In genomic region chr9:112273826-112274225, GRCh38 we compare ENCODE assay signal across 20 cellular contexts. TPM values are rescaled to one million over a fixed set of nuclear protein-coding genes. Genes with fewer than 3 reads are reported as not detected.
A peak's percentile ranks its signal among the peaks of the same experiment; 100 is the strongest.
DNase-seq lines count a peak whose midpoint lies in the region; ATAC-seq and TF ChIP-seq lines count a peak whose summit lies in the region.
"Had no signal": no experiment of that assay in that cellular context is flagged by ENCODE, and none has a peak within 500 bp of the region (broad histone marks: within the 10 kb centered on the region; RNA-seq: fewer than 3 reads in every experiment).

No MANE protein-coding gene starts in this region.

- no peaks in the 10 kb centered on the region for H3K27me3 Mint-ChIP-seq in CD8-positive, alpha-beta memory T cell
- peaks cover 0 to 3% (median 0%) of the 10 kb centered on the region in 3 donors for H3K27me3 Mint-ChIP-seq in immature natural killer cell (ENCODE audit: low read depth in 3 of 3)
- H3K27me3 Mint-ChIP-seq: activated B cell treated with CpG ODN at 0.5 μM for 24 hours; activated naive CD4-positive, alpha-beta T cell treated with anti-CD3 and anti-CD28 coated beads, Interleukin-2, amount 50 U/mL, for 24 hours; progenitor cell of endocrine pancreas had no signal

- H3K27ac Mint-ChIP-seq in CD8-positive, alpha-beta memory T cell, result peak overlapping the region in 7 of 8 donors; percentile 12 to 86 (median 49)
- peak overlapping the region in 3 of 6 donors; percentile 50 to 65 (median 62) for H3K27ac Mint-ChIP-seq in immature natural killer cell
- H3K27ac Mint-ChIP-seq: activated naive CD4-positive, alpha-beta T cell treated with anti-CD3 and anti-CD28 coated beads, Interleukin-2, amount 50 U/mL, for 24 hours; progenitor cell of endocrine pancreas; T-helper 2 cell treated with Interferon-gamma antibody and Interleukin-4, amounts not matched to agents 5 μg/mL and 100 μg/mL, for 36 hours had no signal

- H3K36me3 ChIP-seq in CD8-positive, alpha-beta memory T cell (ENCODE audit: insufficient read depth, low read length), result no peaks in the 10 kb centered on the region
- peaks cover 22% of the 10 kb centered on the region for H3K36me3 ChIP-seq in mesodermal cell (ENCODE audit: control insufficient read depth, insufficient read depth, low read length)
- H3K36me3 ChIP-seq: tibial artery had no signal

- no peaks in the 10 kb centered on the region for H3K9me3 ChIP-seq in CD8-positive, alpha-beta memory T cell (ENCODE audit: low read length)
- no peaks in the 10 kb centered on the region for H3K9me3 ChIP-seq in mesodermal cell (ENCODE audit: control insufficient read depth, low read length)
- H3K9me3 ChIP-seq: SJSA1, tibial artery had no signal

- 80 to 88% methylated on average over 1 of the region's 3 CpGs for WGBS in mesodermal cell (ENCODE audit: insufficient coverage in 2 of 2), 2 experiments

- no peaks in the 10 kb centered on the region for H3K9me3 Mint-ChIP-seq in CD8-positive, alpha-beta memory T cell
- no peaks in the 10 kb centered on the region for H3K9me3 Mint-ChIP-seq in immature natural killer cell
- H3K9me3 Mint-ChIP-seq: activated B cell treated with CpG ODN at 0.5 μM for 24 hours; activated naive CD4-positive, alpha-beta T cell treated with anti-CD3 and anti-CD28 coated beads, Interleukin-2, amount 50 U/mL, for 24 hours; T-helper 2 cell treated with Interferon-gamma antibody and Interleukin-4, amounts not matched to agents 5 μg/mL and 100 μg/mL, for 36 hours had no signal

- H3K36me3 Mint-ChIP-seq in CD8-positive, alpha-beta memory T cell, result peaks cover 0 to 27% (median 9%) of the 10 kb centered on the region in 3 donors
- H3K36me3 Mint-ChIP-seq in immature natural killer cell, result no peaks in the 10 kb centered on the region

- H3K27me3 ChIP-seq in CD8-positive, alpha-beta memory T cell (ENCODE audit: insufficient read depth, low read length, poor library complexity, severe bottlenecking), result no peaks in the 10 kb centered on the region
- H3K27me3 ChIP-seq: SJSA1, tibial artery had no signal

- H3K4me1 Mint-ChIP-seq in CD8-positive, alpha-beta memory T cell, result peaks cover 60 to 83% (median 80%) of the 10 kb centered on the region in 3 donors
- H3K4me1 Mint-ChIP-seq in immature natural killer cell, result peaks cover 60 to 85% of the 10 kb centered on the region in 2 donors

- H3K4me1 ChIP-seq in CD8-positive, alpha-beta memory T cell (ENCODE audit: insufficient read depth, low read length), result no peaks in the 10 kb centered on the region
- no peaks in the 10 kb centered on the region for H3K4me1 ChIP-seq in mesodermal cell (ENCODE audit: control insufficient read depth, insufficient read depth, low read length, poor library complexity, severe bottlenecking)

- DNase-seq in AG10803 (ENCODE audit: low read depth) (peak; percentile 17), SK-N-DZ (ENCODE audit: low spot score) (peak; percentile 29), EL (no peak), omental fat pad (ENCODE audit: low spot score) (no peak), immature natural killer cell (no peak)
- DNase-seq in CD8-positive, alpha-beta memory T cell, result no peak
- DNase-seq: activated B cell treated with CpG ODN at 0.5 μM for 24 hours; AML-193; COR-L47; head of caudate nucleus; left colon; stimulated activated CD4-positive, alpha-beta T cell treated with anti-CD3 and anti-CD28 coated beads, Interleukin-1b, Interleukin-23, amount 100 ng/mL, for 48 hours; stimulated activated naive CD8-positive, alpha-beta T cell treated with anti-CD3 and anti-CD28 coated beads, Interleukin-15, Interleukin-2, amounts not matched to agents 100 U/mL and 50 U/mL, for 24 hours; tibial artery had no signal

- H3K27ac ChIP-seq in CD8-positive, alpha-beta memory T cell (ENCODE audit: low read depth, low read length), result no peak overlapping the region
- peak overlapping the region; percentile 17 for H3K27ac ChIP-seq in mesodermal cell (ENCODE audit: low read depth, low read length, severe bottlenecking)
- H3K27ac ChIP-seq: SJSA1, tibial artery had no signal

- POLR2A ChIA-PET in CD8-positive, alpha-beta memory T cell (lab: Charles Lee), result no interaction called here

- no peak overlapping the region for H3K4me3 ChIP-seq in AG10803 (ENCODE audit: low read length)
- no peak overlapping the region for H3K4me3 ChIP-seq in CD8-positive, alpha-beta memory T cell (ENCODE audit: low read length)
- no peak overlapping the region for H3K4me3 ChIP-seq in mesodermal cell (ENCODE audit: extremely low read depth, insufficient read depth, low read length, poor library complexity, severe bottlenecking)
- H3K4me3 ChIP-seq: SJSA1, tibial artery had no signal

- H3K4me3 Mint-ChIP-seq in CD8-positive, alpha-beta memory T cell, result no peak overlapping the region
- peak overlapping the region in 1 of 5 donors; percentile 0 for H3K4me3 Mint-ChIP-seq in immature natural killer cell
- H3K4me3 Mint-ChIP-seq: activated B cell treated with CpG ODN at 0.5 μM for 24 hours; activated naive CD4-positive, alpha-beta T cell treated with anti-CD3 and anti-CD28 coated beads, Interleukin-2, amount 50 U/mL, for 24 hours; T-helper 2 cell treated with Interferon-gamma antibody and Interleukin-4, amounts not matched to agents 5 μg/mL and 100 μg/mL, for 36 hours had no signal

- ATAC-seq in omental fat pad (ENCODE audit: low FRiP score), result no peak
- ATAC-seq: left colon; Panc1; stimulated activated naive CD8-positive, alpha-beta T cell treated with anti-CD3 and anti-CD28 coated beads, Interleukin-15, Interleukin-2, amounts not matched to agents 100 U/mL and 50 U/mL, for 24 hours had no signal

- CTCF ChIA-PET in CD8-positive, alpha-beta memory T cell (lab: Charles Lee), result no interaction called here

- TF ChIP-seq CTCF in AG10803 (conservative IDR thresholded peaks at IDR 0.05; ENCODE audit: low read length) (no peak), omental fat pad (IDR thresholded peaks at IDR 0.05) (no peak)

RNA-seq across cellular contexts. Expression of gene PTBP3, which starts 59.6 kb away (rescaled TPM):
- total RNA-seq in CD8-positive, alpha-beta memory T cell, result 100 to 1,000 TPM; 118 to 124 TPM
- polyA plus RNA-seq in CD8-positive, alpha-beta memory T cell, result 45.0 TPM
- polyA plus RNA-seq in SK-N-DZ (2014; cell fraction: cytosol; rRNA removed), result 14.6 and 25.0 TPM in 2 replicates
- polyA plus RNA-seq in SK-N-DZ (2014; cell fraction: nucleus; rRNA removed), result 7.1 and 8.5 TPM in 2 replicates
- polyA plus RNA-seq in mesodermal cell (2013, experiment 1 of 2), result 47.1 TPM
- polyA plus RNA-seq in mesodermal cell (2013, experiment 2 of 2), result 45.5 TPM
- total RNA-seq in omental fat pad, result 10 to 100 TPM; 24.5 to 50.3 (median 39.7) TPM
- polyA plus RNA-seq in immature natural killer cell, result 10 to 100 TPM; 42.5 to 49.0 (median 42.9) TPM

Comparison
In these comparisons a context has a peak if more than half of its experiments do, and no peak if none do; other contexts are left out.
1. DNase-seq: peak in AG10803 (single experiment) and SK-N-DZ (single experiment); none in CD8-positive, alpha-beta memory T cell (0 of 5), EL (single experiment), omental fat pad (single experiment) and immature natural killer cell (0 of 3).